ENCODE assay signal across 13 cellular contexts in genomic region chr12:121443911-121444841, GRCh38. TPM values are rescaled to one million over a fixed set of nuclear protein-coding genes. Genes with fewer than 3 reads are reported as not detected.
DNase-seq lines count a peak whose midpoint lies in the region; ATAC-seq and TF ChIP-seq lines count a peak whose summit lies in the region.
"Had no signal": no experiment of that assay in that cellular context is flagged by ENCODE, and none has a peak within 500 bp of the region (broad histone marks: within the 10 kb centered on the region; RNA-seq: fewer than 3 reads in every experiment).

No MANE protein-coding gene starts in this region.

- peak overlapping the region in 7 of 59 donors; percentile 4 to 37 (median 16) for H3K4me3 ChIP-seq in dorsolateral prefrontal cortex
- no peak overlapping the region for H3K4me3 ChIP-seq in trophoblast cell (ENCODE audit: low read depth, low read length)
- peak overlapping the region in 1 of 2 donors; percentile 20 for H3K4me3 ChIP-seq in vagina
- H3K4me3 ChIP-seq: pancreas had no signal

- no peak for DNase-seq in activated naive CD8-positive, alpha-beta T cell treated with anti-CD3 and anti-CD28 coated beads for 36 hours
- DNase-seq in activated naive CD8-positive, alpha-beta T cell treated with anti-CD3 and anti-CD28 coated beads, Interleukin-2, amount 50 U/mL, for 24 hours: no peak
- no peak for DNase-seq in dorsolateral prefrontal cortex
- DNase-seq in trophoblast cell: no peak
- no peak for DNase-seq in vagina (ENCODE audit: extremely low spot score in 2 of 2)
- no peak for DNase-seq in NCI-H526 (lab: John Stamatoyannopoulos, UW)

- no peak overlapping the region for H2BK120ac ChIP-seq in trophoblast cell (ENCODE audit: insufficient read depth, low read length, poor library complexity)

- peaks cover 4% of the 10 kb centered on the region for H3K4me1 Mint-ChIP-seq in activated naive CD8-positive, alpha-beta T cell treated with anti-CD3 and anti-CD28 coated beads for 36 hours
- peaks cover 11% of the 10 kb centered on the region for H3K4me1 Mint-ChIP-seq in activated naive CD8-positive, alpha-beta T cell treated with anti-CD3 and anti-CD28 coated beads, Interleukin-2, amount 50 U/mL, for 24 hours
- H3K4me1 Mint-ChIP-seq: activated CD4-positive, alpha-beta T cell treated with anti-CD3 and anti-CD28 coated beads, Interleukin-2, amount 10 ng/mL, durations not matched to agents 7 days and 5 days had no signal

- H4K91ac ChIP-seq in trophoblast cell (ENCODE audit: low read depth, low read length): no peak overlapping the region

- no peak overlapping the region for H3K14ac ChIP-seq in trophoblast cell (ENCODE audit: low read length)

- H4K12ac ChIP-seq in trophoblast cell (ENCODE audit: low read depth, low read length): no peak overlapping the region

- H3K27ac ChIP-seq in dorsolateral prefrontal cortex (peak overlapping the region; percentile 3 to 91 (median 79)), trophoblast cell (ENCODE audit: low read depth, low read length) (peak overlapping the region; percentile 4), vagina (peak overlapping the region; percentile 33)
- H3K27ac ChIP-seq: brain microvascular endothelial cell, pancreas had no signal

- H3K4me1 ChIP-seq in trophoblast cell (ENCODE audit: control insufficient read depth in 1 of 2, insufficient read depth in 2 of 2, low read length in 2 of 2): peaks cover 4 to 5% of the 10 kb centered on the region in 2 experiments
- H3K4me1 ChIP-seq in vagina: peaks cover 13% of the 10 kb centered on the region
- H3K4me1 ChIP-seq: pancreas had no signal

- H3K9me3 Mint-ChIP-seq in activated naive CD8-positive, alpha-beta T cell treated with anti-CD3 and anti-CD28 coated beads for 36 hours: no peaks in the 10 kb centered on the region
- no peaks in the 10 kb centered on the region for H3K9me3 Mint-ChIP-seq in activated naive CD8-positive, alpha-beta T cell treated with anti-CD3 and anti-CD28 coated beads, Interleukin-2, amount 50 U/mL, for 24 hours
- H3K9me3 Mint-ChIP-seq: activated CD4-positive, alpha-beta T cell treated with anti-CD3 and anti-CD28 coated beads, Interleukin-2, amount 10 ng/mL, durations not matched to agents 7 days and 5 days; activated T-helper 2 cell treated with anti-CD3 and anti-CD28 coated beads, Interferon-gamma antibody, Interleukin-2, Interleukin-4, amounts not matched to agents 10 μg/mL and 5 μg/mL and 100 μg/mL, durations not matched to agents 14 hours and 24 hours and 36 hours; T-helper 2 cell treated with Interferon-gamma antibody and Interleukin-4, amounts not matched to agents 5 μg/mL and 100 μg/mL, for 36 hours had no signal

- H3K36me3 Mint-ChIP-seq in activated naive CD8-positive, alpha-beta T cell treated with anti-CD3 and anti-CD28 coated beads for 36 hours: peaks cover 15% of the 10 kb centered on the region
- peaks cover 22% of the 10 kb centered on the region for H3K36me3 Mint-ChIP-seq in activated naive CD8-positive, alpha-beta T cell treated with anti-CD3 and anti-CD28 coated beads, Interleukin-2, amount 50 U/mL, for 24 hours (ENCODE audit: low read depth)

- TF ChIP-seq CTCF in dorsolateral prefrontal cortex (IDR thresholded peaks at IDR 0.05 in 54 of 56, conservative IDR thresholded peaks at IDR 0.05 in 2 of 56; ENCODE audit: low read depth in 1 of 56, partially characterized antibody in 56 of 56) (no peak), vagina (IDR thresholded peaks at IDR 0.05) (no peak)

- no peak overlapping the region for H3K4me2 ChIP-seq in trophoblast cell (ENCODE audit: low read length)

- H3K36me3 ChIP-seq in trophoblast cell (ENCODE audit: control insufficient read depth in 1 of 2, insufficient read depth in 2 of 2, low read length in 2 of 2) (peaks cover 57 to 59% of the 10 kb centered on the region in 2 experiments), vagina (peaks cover 0 to 35% of the 10 kb centered on the region in 2 donors)

- no peak overlapping the region for H4K8ac ChIP-seq in trophoblast cell (ENCODE audit: low read depth, low read length)

- H3K4ac ChIP-seq in trophoblast cell (ENCODE audit: low read depth, low read length): no peak overlapping the region

- no peak for TF ChIP-seq POLR2A in vagina (IDR thresholded peaks at IDR 0.05)

- no peak for ATAC-seq in activated naive CD8-positive, alpha-beta T cell treated with anti-CD3 and anti-CD28 coated beads, Interleukin-2, amount 50 U/mL, for 24 hours
- no peak for ATAC-seq in HG03095 (IDR thresholded peaks at IDR 0.05; ENCODE audit: unreplicated experiment)
- no peak for ATAC-seq in HG02642 (IDR thresholded peaks at IDR 0.05; ENCODE audit: poor library complexity, unreplicated experiment)

- no peak overlapping the region for H2BK12ac ChIP-seq in trophoblast cell (ENCODE audit: low read length)

- H3K9me3 ChIP-seq in trophoblast cell (ENCODE audit: insufficient read depth, low read depth, low read length) (no peaks in the 10 kb centered on the region), vagina (no peaks in the 10 kb centered on the region)
- H3K9me3 ChIP-seq: pancreas had no signal

- no peak overlapping the region for H3K9ac ChIP-seq in trophoblast cell (ENCODE audit: low read length)

- no peak overlapping the region for H2AFZ ChIP-seq in trophoblast cell (ENCODE audit: insufficient read depth, low read length, poor library complexity)

- no peaks in the 10 kb centered on the region for H3K27me3 Mint-ChIP-seq in activated naive CD8-positive, alpha-beta T cell treated with anti-CD3 and anti-CD28 coated beads for 36 hours
- no peaks in the 10 kb centered on the region for H3K27me3 Mint-ChIP-seq in activated naive CD8-positive, alpha-beta T cell treated with anti-CD3 and anti-CD28 coated beads, Interleukin-2, amount 50 U/mL, for 24 hours
- H3K27me3 Mint-ChIP-seq: activated CD4-positive, alpha-beta T cell treated with anti-CD3 and anti-CD28 coated beads, Interleukin-2, amount 10 ng/mL, durations not matched to agents 7 days and 5 days had no signal

- no peak overlapping the region for H2AK5ac ChIP-seq in trophoblast cell (ENCODE audit: low read length)

- H3K4me3 Mint-ChIP-seq in activated naive CD8-positive, alpha-beta T cell treated with anti-CD3 and anti-CD28 coated beads for 36 hours: no peak overlapping the region
- no peak overlapping the region for H3K4me3 Mint-ChIP-seq in activated naive CD8-positive, alpha-beta T cell treated with anti-CD3 and anti-CD28 coated beads, Interleukin-2, amount 50 U/mL, for 24 hours
- H3K4me3 Mint-ChIP-seq: activated CD4-positive, alpha-beta T cell treated with anti-CD3 and anti-CD28 coated beads, Interleukin-2, amount 10 ng/mL, durations not matched to agents 7 days and 5 days; T-helper 2 cell treated with Interferon-gamma antibody and Interleukin-4, amounts not matched to agents 5 μg/mL and 100 μg/mL, for 36 hours had no signal

- no peaks in the 10 kb centered on the region for H3K79me1 ChIP-seq in trophoblast cell (ENCODE audit: low read length)

- no CpG with 5 or more reads among the region's 45 CpGs for WGBS in trophoblast cell (ENCODE audit: extremely low coverage, insufficient coverage, insufficient read length)

- peak overlapping the region; percentile 28 for H3K27ac Mint-ChIP-seq in activated naive CD8-positive, alpha-beta T cell treated with anti-CD3 and anti-CD28 coated beads for 36 hours
- H3K27ac Mint-ChIP-seq in activated naive CD8-positive, alpha-beta T cell treated with anti-CD3 and anti-CD28 coated beads, Interleukin-2, amount 50 U/mL, for 24 hours: no peak overlapping the region

- no peaks in the 10 kb centered on the region for H3K79me2 ChIP-seq in trophoblast cell (ENCODE audit: control insufficient read depth, insufficient read depth, low read length, poor library complexity)

- intact Hi-C loops in dorsolateral prefrontal cortex (cut with DNase I) (loop anchor here (1.0 to 5.0 kb wide), 5 partner anchors 42 to 112 kb away; partner anchors contain the start of genes ANAPC5 (in 2 of the 2) and RNF34 (in 2 of the 2)), vagina (cut with DNase I) (loop anchor here (5.0 kb wide), 1 partner anchor 112 kb away; no protein-coding TSS in a partner anchor)

- H3K27me3 ChIP-seq in dorsolateral prefrontal cortex (no peaks in the 10 kb centered on the region), trophoblast cell (ENCODE audit: insufficient read depth, low read length) (no peaks in the 10 kb centered on the region), vagina (no peaks in the 10 kb centered on the region)
- H3K27me3 ChIP-seq: brain microvascular endothelial cell, pancreas had no signal

- no peak overlapping the region for H3K18ac ChIP-seq in trophoblast cell (ENCODE audit: low read length)

- H3K23ac ChIP-seq in trophoblast cell (ENCODE audit: low read length): no peak overlapping the region

- H2BK5ac ChIP-seq in trophoblast cell (ENCODE audit: low read depth, low read length, poor library complexity): no peak overlapping the region

RNA-seq across cellular contexts. Expression of gene RNF34, which starts 44.3 kb away (rescaled TPM):
- total RNA-seq in activated naive CD8-positive, alpha-beta T cell treated with anti-CD3 and anti-CD28 coated beads for 36 hours: 10 to 100 TPM; 60.2 to 63.9 TPM
- total RNA-seq in dorsolateral prefrontal cortex (10 to 100 TPM; 45.5 to 82.8 (median 62.9) TPM), vagina (30.2 TPM)
- 28.3 and 31.1 TPM in 2 replicates for polyA plus RNA-seq in trophoblast cell (2013)

Comparison
In these comparisons a context has a peak if more than half of its experiments do, and no peak if none do; other contexts are left out.
1. H3K27ac ChIP-seq: peak in every context shown above with its lines; median percentile 79 in dorsolateral prefrontal cortex; 33 in vagina; 4 in trophoblast cell.